32 cellular contexts compared by ENCODE assay signal in genomic region chr4:38723114-38723513, GRCh38. TPM values are rescaled to one million over a fixed set of nuclear protein-coding genes. Genes with fewer than 3 reads are reported as not detected.
"Had no signal": no experiment of that assay in that cellular context is flagged by ENCODE, and none has a peak within 500 bp of the region (broad histone marks: within the 10 kb centered on the region; RNA-seq: fewer than 3 reads in every experiment).

No MANE protein-coding gene starts in this region.

- H3K4me3 ChIP-seq: Peyer's patch, SJSA1 had no signal

- H3K27ac ChIP-seq: Peyer's patch, SJSA1 had no signal

- H3K9me3 ChIP-seq: Peyer's patch, SJSA1, SK-N-SH had no signal

- ATAC-seq: activated CD4-positive, alpha-beta T cell treated with anti-CD3 and anti-CD28 coated beads for 36 hours; activated CD4-positive, CD25-positive, alpha-beta regulatory T cell treated with anti-CD3 and anti-CD28 coated beads, Interleukin-2, amount 50 U/mL, for 24 hours; activated naive CD8-positive, alpha-beta T cell treated with anti-CD3 and anti-CD28 coated beads, Interleukin-2, amount 50 U/mL, for 24 hours; activated T-cell treated with anti-CD3 and anti-CD28 coated beads, Interleukin-2, amount 50 U/mL, for 4 hours; WTC11 had no signal

- H3K4me1 ChIP-seq: Peyer's patch had no signal

- H3K9ac ChIP-seq: SK-N-SH had no signal

- H3K36me3 ChIP-seq: Peyer's patch, SJSA1 had no signal

- DNase-seq: activated CD4-positive, alpha-beta T cell treated with anti-CD3 and anti-CD28 coated beads for 36 hours; activated CD4-positive, alpha-beta T cell treated with anti-CD3 and anti-CD28 coated beads, Interleukin-2, amount 10 ng/mL, durations not matched to agents 7 days and 5 days; activated CD4-positive, alpha-beta T cell treated with anti-CD3 and anti-CD28 coated beads, Interleukin-2, amount 50 U/mL, for 48 hours; activated CD8-positive, alpha-beta memory T cell treated with anti-CD3 and anti-CD28 coated beads, Interleukin-2, amount 50 U/mL, for 4 hours; activated naive CD4-positive, alpha-beta T cell treated with anti-CD3 and anti-CD28 coated beads, Interleukin-2, amount 10 ng/mL, durations not matched to agents 7 days and 5 days; activated naive CD8-positive, alpha-beta T cell treated with anti-CD3 and anti-CD28 coated beads, Interleukin-2, amount 50 U/mL, for 24 hours; activated T-cell treated with anti-CD3 and anti-CD28 coated beads for 4 hours; activated T-cell treated with anti-CD3 and anti-CD28 coated beads, Interleukin-2, amount 50 U/mL, for 4 hours; anterior cingulate cortex; caudate nucleus; Kasumi-1; KG1; MM.1S; NCI-H1092 treated with DMSO at 0.1 percent for 48 hours; NCI-H1417; NCI-H146; NCI-H187; NCI-H2029 treated with DMSO at 0.1 percent for 48 hours; NCI-H2107; NCI-H2171; NCI-H2227 treated with DMSO at 0.1 percent for 48 hours; NCI-H446 treated with DMSO at 0.1 percent for 48 hours; NCI-H524; Peyer's patch; RPMI8226; SHP77 treated with DMSO at 0.1 percent for 48 hours; SK-N-SH had no signal

- H3K27me3 ChIP-seq: Peyer's patch, SJSA1 had no signal

- H3K4me2 ChIP-seq: SK-N-SH had no signal

RNA-seq across cellular contexts. Expression of gene TLR10, which starts 59.7 kb away (rescaled TPM):
- total RNA-seq: activated CD4-positive, alpha-beta T cell treated with anti-CD3 and anti-CD28 coated beads for 36 hours; activated T-helper 1 cell treated with anti-CD3 and anti-CD28 coated beads, Interleukin-12 subunit alpha, Interleukin-12 subunit beta, Interleukin-2, Interleukin-4 antibody, amounts not matched to agents 30 ng/mL and 10 ng/mL and 1 ng/mL, durations not matched to agents 14 hours and 24 hours and 36 hours; bronchial epithelial cell; SJSA1; WTC11 had no signal
